ENCODE assay signal across 1 cellular context in genomic region chr4:94523617-94524016, GRCh38.
TF ChIP-seq lines count a peak whose summit lies in the region.

No MANE protein-coding gene starts in this region.

TF ChIP-seq in H1, 55 proteins besides CTCF, POLR2A, EP300 and RAD21 (continued from another document):
- TF ChIP-seq BACH1 (IDR thresholded peaks at IDR 0.05; ENCODE audit: low read length) (no peak), KDM1A (IDR thresholded peaks at IDR 0.05; ENCODE audit: borderline replicate concordance, low read length) (no peak), YY1 (IDR thresholded peaks at IDR 0.05; ENCODE audit: low read depth, low read length) (no peak), POU5F1 (IDR thresholded peaks at IDR 0.05; ENCODE audit: low read depth, low read length) (no peak), GABPA (IDR thresholded peaks at IDR 0.05; ENCODE audit: borderline replicate concordance, insufficient read depth, low read length) (no peak), ATF3 (IDR thresholded peaks at IDR 0.05; ENCODE audit: insufficient read depth, low read depth, low read length) (no peak)
